ENCODE assay signal across 17 cellular contexts in genomic region chr2:85302106-85302505, GRCh38.
"Had no signal": no experiment of that assay in that cellular context is flagged by ENCODE, and none has a peak within 500 bp of the region (broad histone marks: within the 10 kb centered on the region; RNA-seq: fewer than 3 reads in every experiment).

No MANE protein-coding gene starts in this region.

- H3K9me3 ChIP-seq: colonic mucosa, suprapubic skin had no signal

- H3K9me3 Mint-ChIP-seq: activated CD4-positive, alpha-beta T cell treated with anti-CD3 and anti-CD28 coated beads, Interleukin-2, amount 10 ng/mL, durations not matched to agents 24 days and 14 days; activated naive CD4-positive, alpha-beta T cell treated with anti-CD3 and anti-CD28 coated beads, Interleukin-2, amount 50 U/mL, for 72 hours; activated T-cell treated with anti-CD3 and anti-CD28 coated beads, Interleukin-2, amount 50 U/mL, for 72 hours; natural killer cell; type B pancreatic cell; WTC11 had no signal

- H3K4me3 Mint-ChIP-seq: activated CD4-positive, alpha-beta T cell treated with anti-CD3 and anti-CD28 coated beads, Interleukin-2, amount 10 ng/mL, durations not matched to agents 24 days and 14 days; activated T-cell treated with anti-CD3 and anti-CD28 coated beads, Interleukin-2, amount 50 U/mL, for 72 hours; natural killer cell; type B pancreatic cell; WTC11 had no signal

- H3K27ac ChIP-seq: cardiac muscle cell, colonic mucosa, suprapubic skin had no signal

- H3K4me3 ChIP-seq: cardiac muscle cell, colonic mucosa, smooth muscle cell, suprapubic skin had no signal

- H3K4me1 ChIP-seq: colonic mucosa, suprapubic skin had no signal

- H3K36me3 Mint-ChIP-seq: activated naive CD4-positive, alpha-beta T cell treated with anti-CD3 and anti-CD28 coated beads, Interleukin-2, amount 50 U/mL, for 72 hours; natural killer cell had no signal

- H3K27ac Mint-ChIP-seq: activated CD4-positive, alpha-beta T cell treated with anti-CD3 and anti-CD28 coated beads, Interleukin-2, amount 10 ng/mL, durations not matched to agents 24 days and 14 days; activated naive CD4-positive, alpha-beta T cell treated with anti-CD3 and anti-CD28 coated beads, Interleukin-2, amount 50 U/mL, for 72 hours; activated T-cell treated with anti-CD3 and anti-CD28 coated beads, Interleukin-2, amount 50 U/mL, for 72 hours; natural killer cell; type B pancreatic cell had no signal

- DNase-seq: activated CD4-positive, alpha-beta T cell treated with anti-CD3 and anti-CD28 coated beads, Interleukin-2, amount 10 ng/mL, durations not matched to agents 24 days and 14 days; activated CD8-positive, alpha-beta memory T cell treated with anti-CD3 and anti-CD28 coated beads, Interleukin-2, amount 50 U/mL, for 48 hours; activated gamma-delta T cell; activated T-cell treated with anti-CD3 and anti-CD28 coated beads, Interleukin-2, amount 50 U/mL, for 72 hours; colonic mucosa; hippocampal formation; mesenchymal stem cell; natural killer cell; stimulated activated naive CD8-positive, alpha-beta T cell treated with anti-CD3 and anti-CD28 coated beads, Interleukin-15, Interleukin-2, amounts not matched to agents 100 U/mL and 50 U/mL, for 24 hours; T-helper 2 cell had no signal

- H3K27me3 Mint-ChIP-seq: type B pancreatic cell had no signal

- ATAC-seq: activated naive CD4-positive, alpha-beta T cell treated with anti-CD3 and anti-CD28 coated beads, Interleukin-2, amount 50 U/mL, for 72 hours; activated T-cell treated with anti-CD3 and anti-CD28 coated beads, Interleukin-2, amount 50 U/mL, for 72 hours; esophagus mucosa; natural killer cell; stimulated activated naive CD8-positive, alpha-beta T cell treated with anti-CD3 and anti-CD28 coated beads, Interleukin-15, Interleukin-2, amounts not matched to agents 100 U/mL and 50 U/mL, for 24 hours; WTC11 had no signal

- H3K36me3 ChIP-seq: colonic mucosa had no signal

- H3K27me3 ChIP-seq: cardiac muscle cell, colonic mucosa, suprapubic skin had no signal
